ENCODE assay signal across 8 cellular contexts in genomic region chr14:35855886-35856481, GRCh38. TPM values are rescaled to one million over a fixed set of nuclear protein-coding genes. Genes with fewer than 3 reads are reported as not detected.
DNase-seq lines count a peak whose midpoint lies in the region; ATAC-seq and TF ChIP-seq lines count a peak whose summit lies in the region.

No MANE protein-coding gene starts in this region.

- H3K4me3 ChIP-seq in GM06990 (replicated peaks; ENCODE audit: low read depth, low read length), result no peak overlapping the region
- no peak overlapping the region for H3K4me3 ChIP-seq in neural progenitor cell
- no peak overlapping the region for H3K4me3 ChIP-seq in gastroesophageal sphincter

- WGBS in gastroesophageal sphincter (ENCODE audit: low coverage in 1 of 2), 2 donors, result 82 to 100% methylated on average over 1 to 6 of the region's 6 CpGs

- H3K27ac ChIP-seq in neural progenitor cell, result no peak overlapping the region
- H3K27ac ChIP-seq in gastroesophageal sphincter, result no peak overlapping the region

- no peak overlapping the region for H3K4me2 ChIP-seq in neural progenitor cell

- H3K27me3 ChIP-seq in GM06990 (replicated peaks; ENCODE audit: control insufficient read depth, insufficient read depth, low read length) (no peaks in the 10 kb centered on the region), neural progenitor cell (no peaks in the 10 kb centered on the region), gastroesophageal sphincter (no peaks in the 10 kb centered on the region)

- peaks cover 12% of the 10 kb centered on the region for H3F3A ChIP-seq in neural progenitor cell (ENCODE audit: low read depth)

- TF ChIP-seq POLR2A in gastroesophageal sphincter (IDR thresholded peaks at IDR 0.05), result no peak

- no peak overlapping the region for H3K4me3 Mint-ChIP-seq in neural progenitor cell

- H3K27me3 Mint-ChIP-seq in neural progenitor cell (ENCODE audit: insufficient read depth, low read depth), result no peaks in the 10 kb centered on the region

- TF ChIP-seq CTCF in GM06990 (IDR thresholded peaks at IDR 0.05; ENCODE audit: insufficient read depth, low read length, poor library complexity, severe bottlenecking) (peak; percentile 9), neural progenitor cell (IDR thresholded peaks at IDR 0.05) (no peak), gastroesophageal sphincter (IDR thresholded peaks at IDR 0.05) (no peak)

- no peak overlapping the region for H2AFZ ChIP-seq in neural progenitor cell (replicated peaks)

- H3K4me1 ChIP-seq in neural progenitor cell (peaks cover 21% of the 10 kb centered on the region), gastroesophageal sphincter (no peaks in the 10 kb centered on the region)

- H3K36me3 ChIP-seq in GM06990 (ENCODE audit: control insufficient read depth, insufficient read depth, low read length) (peaks cover 1% of the 10 kb centered on the region), neural progenitor cell (peaks cover 8% of the 10 kb centered on the region), gastroesophageal sphincter (peaks cover 0 to 32% of the 10 kb centered on the region in 2 donors)

- ATAC-seq in GM19455 (IDR thresholded peaks at IDR 0.05; ENCODE audit: unreplicated experiment) (peak; percentile 96), HG03159 (IDR thresholded peaks at IDR 0.05; ENCODE audit: unreplicated experiment) (peak; percentile 99), gastroesophageal sphincter (no peak)
- no peak for ATAC-seq in stimulated activated naive CD8-positive, alpha-beta T cell treated with anti-CD3 and anti-CD28 coated beads, Interleukin-15, Interleukin-2, amounts not matched to agents 100 U/mL and 50 U/mL, for 24 hours

- no peak for TF ChIP-seq EP300 in gastroesophageal sphincter (IDR thresholded peaks at IDR 0.05)

- H3K36me3 Mint-ChIP-seq in neural progenitor cell, result peaks cover 17% of the 10 kb centered on the region

- DNase-seq in GM06990 (ENCODE audit: extremely low read depth, insufficient read length) (peak; percentile 58), SK-N-DZ (ENCODE audit: low spot score) (peak; percentile 39), NCI-H446 (lab: John Stamatoyannopoulos, UW) (no peak), neural progenitor cell (ENCODE audit: low spot score) (no peak)
- no peak for DNase-seq in stimulated activated naive CD8-positive, alpha-beta T cell treated with anti-CD3 and anti-CD28 coated beads, Interleukin-15, Interleukin-2, amounts not matched to agents 100 U/mL and 50 U/mL, for 24 hours

- H3K9me3 ChIP-seq in neural progenitor cell (ENCODE audit: low read depth) (no peaks in the 10 kb centered on the region), gastroesophageal sphincter (no peaks in the 10 kb centered on the region)

- H3K9me3 Mint-ChIP-seq in neural progenitor cell, result peaks cover 13% of the 10 kb centered on the region

- H3K4me1 Mint-ChIP-seq in neural progenitor cell, result peaks cover 17% of the 10 kb centered on the region

- H3K79me2 ChIP-seq in neural progenitor cell (ENCODE audit: low read depth), result peaks cover 10% of the 10 kb centered on the region

- H3K9ac ChIP-seq in neural progenitor cell, result no peak overlapping the region

- no peaks in the 10 kb centered on the region for H4K20me1 ChIP-seq in neural progenitor cell (ENCODE audit: low read depth)

- no peak overlapping the region for H3K27ac Mint-ChIP-seq in neural progenitor cell

RNA-seq across cellular contexts. Expression of gene BRMS1L, which starts 29.8 kb away (rescaled TPM):
- polyA plus RNA-seq in SK-N-DZ (2014; cell fraction: cytosol; rRNA removed), result 19.5 and 23.9 TPM in 2 replicates
- 14.1 and 116 TPM in 2 replicates for polyA plus RNA-seq in SK-N-DZ (2014; cell fraction: nucleus; rRNA removed)
- total RNA-seq in neural progenitor cell (ENCODE audit: low replicate concordance), result 12.0 and 14.3 TPM in 2 replicates
- total RNA-seq in gastroesophageal sphincter, result 1 to 10 TPM; 5.4 to 8.9 (median 7.0) TPM

RNA-seq across cellular contexts. Expression of gene RALGAPA1, which starts 46.9 kb away (rescaled TPM):
- polyA plus RNA-seq in SK-N-DZ (2014; cell fraction: cytosol; rRNA removed), result 17.6 and 19.1 TPM in 2 replicates
- 22.7 and 25.0 TPM in 2 replicates for polyA plus RNA-seq in SK-N-DZ (2014; cell fraction: nucleus; rRNA removed)
- total RNA-seq in neural progenitor cell (ENCODE audit: low replicate concordance) (20.2 and 31.7 TPM in 2 replicates), gastroesophageal sphincter (10 to 100 TPM; 46.6 to 97.4 (median 69.4) TPM)

Comparison
In these comparisons a context has a peak if more than half of its experiments do, and no peak if none do; other contexts are left out.
1. DNase-seq: peak in GM06990 (single experiment) and SK-N-DZ (single experiment); none in NCI-H446 (0 of 2), neural progenitor cell (single experiment) and stimulated activated naive CD8-positive, alpha-beta T cell treated with anti-CD3 and anti-CD28 coated beads, Interleukin-15, Interleukin-2, amounts not matched to agents 100 U/mL and 50 U/mL, for 24 hours (single experiment).
2. ATAC-seq: peak in GM19455 (single experiment) and HG03159 (single experiment); none in gastroesophageal sphincter (single experiment) and stimulated activated naive CD8-positive, alpha-beta T cell treated with anti-CD3 and anti-CD28 coated beads, Interleukin-15, Interleukin-2, amounts not matched to agents 100 U/mL and 50 U/mL, for 24 hours (single experiment).